Comparison of ENCODE assay signal across 15 cellular contexts in genomic region chr9:90890146-90890545, GRCh38.
DNase-seq lines count a peak whose midpoint lies in the region; ATAC-seq and TF ChIP-seq lines count a peak whose summit lies in the region.
"Had no signal": no experiment of that assay in that cellular context is flagged by ENCODE, and none has a peak within 500 bp of the region (broad histone marks: within the 10 kb centered on the region; RNA-seq: fewer than 3 reads in every experiment).

No MANE protein-coding gene starts in this region.

- DNase-seq in fibroblast of mammary gland (ENCODE audit: low read depth) = peak; percentile 4
- peak; percentile 66 for DNase-seq in osteocyte (ENCODE audit: extremely low spot score, unreplicated experiment)
- no peak for DNase-seq in DMS79 treated with DMSO at 0.1 percent for 48 hours (lab: John Stamatoyannopoulos, UW)
- DNase-seq in T-helper 1 cell = no peak
- DNase-seq: activated CD4-positive, CD25-positive, alpha-beta regulatory T cell treated with anti-CD3 and anti-CD28 coated beads, Interleukin-2, amount 50 U/mL, for 72 hours; activated gamma-delta T cell; aorta; C1 segment of cervical spinal cord; DMS153; NCI-H1105; stimulated activated CD4-positive, alpha-beta T cell treated with anti-CD3 and anti-CD28 coated beads, Interleukin-4, amount 100 ng/mL, for 4 hours had no signal

- ATAC-seq in GM21515 (IDR thresholded peaks at IDR 0.05; ENCODE audit: unreplicated experiment) = no peak
- ATAC-seq: activated CD8-positive, alpha-beta memory T cell treated with anti-CD3 and anti-CD28 coated beads, Interleukin-2, amount 10 ng/mL, durations not matched to agents 7 days and 5 days had no signal

- no peak overlapping the region for H3K4me3 ChIP-seq in fibroblast of mammary gland (ENCODE audit: control insufficient read depth, low read depth, low read length)

- H3K27me3 Mint-ChIP-seq in IgD-negative memory B cell (no peaks in the 10 kb centered on the region), osteocyte (ENCODE audit: unreplicated experiment) (peaks cover 63% of the 10 kb centered on the region)

- H3K36me3 Mint-ChIP-seq in IgD-negative memory B cell (peaks cover 9% of the 10 kb centered on the region), osteocyte (ENCODE audit: unreplicated experiment) (no peaks in the 10 kb centered on the region)
- H3K36me3 Mint-ChIP-seq: activated CD8-positive, alpha-beta memory T cell treated with anti-CD3 and anti-CD28 coated beads, Interleukin-2, amount 10 ng/mL, durations not matched to agents 7 days and 5 days had no signal

- H3K4me1 Mint-ChIP-seq in IgD-negative memory B cell (peaks cover 10 to 13% (median 12%) of the 10 kb centered on the region in 3 donors), osteocyte (ENCODE audit: unreplicated experiment) (peaks cover 3% of the 10 kb centered on the region)
- H3K4me1 Mint-ChIP-seq: activated CD8-positive, alpha-beta memory T cell treated with anti-CD3 and anti-CD28 coated beads, Interleukin-2, amount 10 ng/mL, durations not matched to agents 7 days and 5 days had no signal

- H3K9me3 Mint-ChIP-seq in IgD-negative memory B cell = peaks cover 0 to 4% (median 0%) of the 10 kb centered on the region in 3 donors
- peaks cover 12% of the 10 kb centered on the region for H3K9me3 Mint-ChIP-seq in osteocyte (ENCODE audit: unreplicated experiment)

- TF ChIP-seq CTCF in GM12872 (IDR thresholded peaks at IDR 0.05; ENCODE audit: insufficient read depth, low read depth, low read length) = 0 out of 3 replicates have a peak, but pooled peaks have one; percentile 5
- no peak for TF ChIP-seq CTCF in fibroblast of mammary gland (conservative IDR thresholded peaks at IDR 0.05; ENCODE audit: control insufficient read depth, insufficient read depth, low read depth, low read length)
- no peak for TF ChIP-seq CTCF in osteocyte (IDR thresholded peaks at IDR 0.05)

- H3K27ac Mint-ChIP-seq in IgD-negative memory B cell = peak overlapping the region in 2 of 3 donors; percentile 35 to 44
- no peak overlapping the region for H3K27ac Mint-ChIP-seq in osteocyte (ENCODE audit: unreplicated experiment)
- H3K27ac Mint-ChIP-seq: activated CD8-positive, alpha-beta memory T cell treated with anti-CD3 and anti-CD28 coated beads, Interleukin-2, amount 10 ng/mL, durations not matched to agents 7 days and 5 days had no signal

- H3K4me3 Mint-ChIP-seq in IgD-negative memory B cell (no peak overlapping the region), osteocyte (ENCODE audit: unreplicated experiment) (no peak overlapping the region)
- H3K4me3 Mint-ChIP-seq: activated CD8-positive, alpha-beta memory T cell treated with anti-CD3 and anti-CD28 coated beads, Interleukin-2, amount 10 ng/mL, durations not matched to agents 7 days and 5 days had no signal

Comparison
In these comparisons a context has a peak if more than half of its experiments do, and no peak if none do; other contexts are left out.
1. DNase-seq: peak in fibroblast of mammary gland (single experiment) and osteocyte (single experiment); none in DMS79 treated with DMSO at 0.1 percent for 48 hours (single experiment) and T-helper 1 cell (0 of 5).